In the genomic region with DNA sequence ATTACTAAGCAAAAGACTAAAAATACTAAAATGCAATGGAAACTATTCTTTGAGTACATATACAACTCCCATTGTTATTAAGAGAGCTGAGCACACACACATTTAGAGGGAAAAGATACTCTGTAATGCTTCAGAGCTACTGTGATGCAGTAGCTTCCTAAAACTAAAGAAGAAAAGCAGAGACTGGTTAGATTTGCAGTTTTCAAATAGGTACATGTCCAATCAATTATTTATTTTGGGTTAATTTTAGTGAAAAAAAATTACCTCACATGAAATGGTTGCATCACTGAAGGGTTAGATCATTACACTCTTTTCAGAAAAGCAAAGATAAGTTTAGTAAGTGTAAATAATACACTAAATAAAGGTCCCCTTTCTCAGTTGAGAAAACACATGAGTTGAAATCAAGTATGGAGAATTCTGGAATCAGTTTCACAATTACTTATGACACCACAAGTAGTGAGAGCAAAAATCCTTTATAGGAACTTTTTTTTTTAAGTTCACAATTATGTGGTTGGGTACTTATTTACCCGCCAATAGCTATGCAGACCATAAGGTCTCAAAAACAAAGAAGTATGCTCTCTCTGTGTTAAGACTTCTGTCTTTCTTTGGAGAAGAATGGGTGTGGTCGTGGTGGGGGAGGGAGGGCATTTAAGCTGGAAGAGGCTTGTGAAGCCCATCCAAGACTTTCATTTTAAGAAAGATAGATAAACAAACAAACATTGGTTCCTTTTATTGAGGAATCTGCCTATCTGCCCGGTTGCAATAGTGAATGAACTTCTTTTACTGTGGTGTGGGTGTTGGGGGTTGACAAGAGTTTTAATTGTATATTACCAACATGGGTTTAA, we compare ENCODE assay signal across 13 cellular contexts. TPM values are rescaled to one million over a fixed set of nuclear protein-coding genes. Genes with fewer than 3 reads are reported as not detected.
A peak's percentile ranks its signal among the peaks of the same experiment; 100 is the strongest.
DNase-seq lines count a peak whose midpoint lies in the region; ATAC-seq, FAIRE-seq and TF ChIP-seq lines count a peak whose summit lies in the region.
"Had no signal": no experiment of that assay in that cellular context is flagged by ENCODE, and none has a peak within 500 bp of the region (broad histone marks: within the 10 kb centered on the region; RNA-seq: fewer than 3 reads in every experiment).

No MANE protein-coding gene starts in this region.

- WGBS in GM12878 (ENCODE audit: insufficient coverage, insufficient replicate concordance, low lambda C conversion rate, missing lambda C conversion rate): 52% methylated on average over 3 of the region's 3 CpGs
- 18 to 37% (median 24%) methylated on average over 3 of the region's 3 CpGs for WGBS in psoas muscle, 3 donors

- FAIRE-seq in GM12878 (lab: Jason Lieb, UNC): no peak
- FAIRE-seq: A204.1 had no signal

- H3K4me2 ChIP-seq in GM12878 (ENCODE audit: control insufficient read depth, insufficient read depth): no peak overlapping the region

- H3K9me3 ChIP-seq in GM12878 (replicated peaks; ENCODE audit: control insufficient read depth, insufficient read depth, low read length): no peaks in the 10 kb centered on the region
- H3K9me3 ChIP-seq in psoas muscle: no peaks in the 10 kb centered on the region
- H3K9me3 ChIP-seq: colonic mucosa had no signal

- H3K79me2 ChIP-seq in GM12878 (ENCODE audit: control insufficient read depth, insufficient read depth, low read length): no peaks in the 10 kb centered on the region; the same call in 1 of the 2 replicates

- H3K36me3 ChIP-seq in GM12878 (ENCODE audit: control insufficient read depth in 2 of 2, insufficient read depth in 2 of 2, low read length in 1 of 2) (0 out of 4 replicates have a peak, but pooled peaks cover 1 to 3% of the 10 kb centered on the region in 2 experiments), psoas muscle (ENCODE audit: insufficient read depth in 1 of 2, low read depth in 1 of 2) (no peaks in the 10 kb centered on the region)
- H3K36me3 ChIP-seq: colonic mucosa had no signal

- ATAC-seq in GM12878 (peak; percentile 48), psoas muscle (peak in 1 of 4 donors; percentile 21), GM19395 (IDR thresholded peaks at IDR 0.05; ENCODE audit: unreplicated experiment) (no peak)

- SMC1A ChIA-PET in GM12878 (lab: Charles Lee; ENCODE audit: uncharacterized antibody, unreplicated experiment): interaction anchor here (0.6 to 8.5 kb wide), 22 partner anchors 8 to 183 kb away, joined by 3 to 52 read pairs (median 4); a partner anchor contains a TSS

- intact Hi-C loops in GM12878 (cut with micrococcal nuclease; ENCODE audit: unreplicated experiment): no loop called here
- intact Hi-C loops in psoas muscle (cut with DNase I): loop anchor here in 1 of 2 donors (5.0 kb wide), 1 partner anchor 53 kb away; no protein-coding TSS in a partner anchor

- no peak for TF ChIP-seq RAD21 in GM12878 (IDR thresholded peaks at IDR 0.05; ENCODE audit: insufficient read depth, low read depth, low read length)

- DNase-seq in SIG-M5 treated with dmso at 0.1 percent for 504 hours (lab: John Stamatoyannopoulos, UW; ENCODE audit: unreplicated experiment): peak; percentile 10
- no peak for DNase-seq in SIG-M5 (lab: John Stamatoyannopoulos, UW)
- DNase-seq in MV-4-11 (lab: John Stamatoyannopoulos, UW): peak; percentile 50
- no peak for DNase-seq in GM12878 (ENCODE audit: low read depth, low spot score)
- no peak for DNase-seq in psoas muscle
- DNase-seq in DMS53 (lab: John Stamatoyannopoulos, UW): no peak
- no peak for DNase-seq in COLO829 (ENCODE audit: low spot score)
- DNase-seq: anterior cingulate cortex; colonic mucosa; GDM1; stimulated activated CD4-positive, alpha-beta T cell treated with anti-CD3 and anti-CD28 coated beads, Interleukin-2, amount 100 ng/mL, for 24 hours had no signal

- TF ChIP-seq CTCF in GM12878 (IDR thresholded peaks at IDR 0.05 in 2 of 3, conservative IDR thresholded peaks at IDR 0.05 in 1 of 3; ENCODE audit: control insufficient read depth in 2 of 3, extremely low read depth in 1 of 3, insufficient read depth in 1 of 3, low read depth in 3 of 3, low read length in 3 of 3): no peak
- TF ChIP-seq CTCF in psoas muscle (IDR thresholded peaks at IDR 0.05): no peak

- no peak overlapping the region for H3K9ac ChIP-seq in GM12878 (ENCODE audit: control insufficient read depth, insufficient read depth, low read length)

- no TSS peak for BruUV-seq in GM12878 (replicated peaks; lab: Mats Ljungman, UMichigan)

- POLR2A ChIA-PET in GM12878 (lab: Charles Lee): interaction anchor here (0.5 to 3.4 kb wide), 14 partner anchors 9 to 97 kb away, joined by 3 to 21 read pairs (median 4); a partner anchor contains a TSS

- no peak overlapping the region for H3K27ac ChIP-seq in GM12878 (ENCODE audit: control insufficient read depth, insufficient read depth)
- H3K27ac ChIP-seq in psoas muscle: peak overlapping the region; percentile 49
- H3K27ac ChIP-seq: colonic mucosa had no signal

- H3K4me3 ChIP-seq in GM12878: no peak overlapping the region
- H3K4me3 ChIP-seq in psoas muscle: no peak overlapping the region
- H3K4me3 ChIP-seq: colonic mucosa had no signal

- in situ Hi-C loops in GM12878 (cut with MboI): no loop called here

- CTCF ChIA-PET in GM12878 (lab: Yijun Ruan, JAX): interaction anchor here (0.6 to 6.8 kb wide), 11 partner anchors 12 to 183 kb away, joined by 3 to 60 read pairs (median 4); a partner anchor contains a TSS

- H3K27me3 ChIP-seq in GM12878 (replicated peaks in 1 of 2; ENCODE audit: control insufficient read depth in 2 of 2, insufficient read depth in 2 of 2, low read length in 1 of 2): no peaks in the 10 kb centered on the region
- H3K27me3 ChIP-seq in psoas muscle (ENCODE audit: insufficient read depth in 3 of 3, low read length in 2 of 3): no peaks in the 10 kb centered on the region
- H3K27me3 ChIP-seq: colonic mucosa had no signal

- TF ChIP-seq EP300 in GM12878 (IDR thresholded peaks at IDR 0.05; ENCODE audit: borderline replicate concordance in 1 of 2, control insufficient read depth in 1 of 2, low read depth in 2 of 2, low read length in 2 of 2): no peak

- H4K20me1 ChIP-seq in GM12878 (ENCODE audit: control insufficient read depth, insufficient read depth): no peaks in the 10 kb centered on the region

- TF ChIP-seq POLR2A in GM12878 (IDR thresholded peaks at IDR 0.05; ENCODE audit: low read depth, low read length): no peak

- no peak overlapping the region for H2AFZ ChIP-seq in GM12878 (ENCODE audit: control insufficient read depth, low read depth, low read length)

- H3K4me1 ChIP-seq in GM12878 (ENCODE audit: control insufficient read depth, insufficient read depth, low read length) (peaks cover 15% of the 10 kb centered on the region), psoas muscle (peaks cover 15% of the 10 kb centered on the region)
- H3K4me1 ChIP-seq: colonic mucosa had no signal

- RAD21 ChIA-PET in GM12878 (lab: Charles Lee; ENCODE audit: unreplicated experiment): interaction anchor here (0.6 to 2.4 kb wide), 14 partner anchors 15 to 377 kb away, joined by 3 to 11 read pairs (median 4); a partner anchor contains a TSS

TF ChIP-seq in GM12878, 131 proteins besides CTCF, POLR2A, EP300 and RAD21 (continues in another document):
- TF ChIP-seq, protein P1, sequence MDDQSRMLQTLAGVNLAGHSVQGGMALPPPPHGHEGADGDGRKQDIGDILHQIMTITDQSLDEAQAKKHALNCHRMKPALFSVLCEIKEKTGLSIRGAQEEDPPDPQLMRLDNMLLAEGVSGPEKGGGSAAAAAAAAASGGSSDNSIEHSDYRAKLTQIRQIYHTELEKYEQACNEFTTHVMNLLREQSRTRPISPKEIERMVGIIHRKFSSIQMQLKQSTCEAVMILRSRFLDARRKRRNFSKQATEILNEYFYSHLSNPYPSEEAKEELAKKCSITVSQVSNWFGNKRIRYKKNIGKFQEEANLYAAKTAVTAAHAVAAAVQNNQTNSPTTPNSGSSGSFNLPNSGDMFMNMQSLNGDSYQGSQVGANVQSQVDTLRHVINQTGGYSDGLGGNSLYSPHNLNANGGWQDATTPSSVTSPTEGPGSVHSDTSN (IDR thresholded peaks at IDR 0.05; ENCODE audit: insufficient replicate concordance, low read depth, low read length): no peak
- TF ChIP-seq GABPA (IDR thresholded peaks at IDR 0.05; ENCODE audit: low read depth): no peak
- peak; percentile 15; the same call in 1 of the 2 replicates for TF ChIP-seq RUNX3 (IDR thresholded peaks at IDR 0.05; ENCODE audit: low read length)

RNA-seq across cellular contexts. Expression of a gene that starts 25.3 kb away (rescaled TPM):
- total RNA-seq in GM12878 (2013; cell fraction: nucleolus; rRNA removed): 31.9 and 37.0 TPM in 2 replicates
- total RNA-seq in GM12878 (2014; rRNA removed) (11.5 and 14.4 TPM in 2 replicates), GM12878 (2014; rRNA removed; fragmentation: Illumina TruSeq; extraction: Trizol) (12.0 and 12.5 TPM in 2 replicates), GM12878 (2021) (27.8 and 28.5 TPM in 2 replicates), psoas muscle (10 to 100 TPM; 10.3 to 13.2 (median 11.5) TPM)
- polyA plus RNA-seq in GM12878 (2011; ENCODE audit: low read depth): 27.5 TPM
- polyA plus RNA-seq in GM12878 (2011; rRNA removed) (22.5 and 23.5 TPM in 2 replicates), GM12878 (2014; fragmentation: Illumina TruSeq; extraction: Trizol) (24.8 and 25.0 TPM in 2 replicates), GM12878 (2014; fragmentation: Nextera tagmentation; extraction: Ambion mirVana) (1 to 10 TPM; 7.9 TPM), GM12878 (2014; rRNA removed) (28.6 and 28.7 TPM in 2 replicates), GM12878 (2016; fragmentation: Nextera tagmentation; extraction: Ambion mirVana) (10 to 100 TPM; 19.4 to 20.8 TPM), psoas muscle (1 to 10 TPM; 3.3 to 9.2 (median 4.1) TPM)
- 27.5 and 27.6 TPM in 2 replicates for polyA plus RNA-seq in GM12878 (2011; cell fraction: cytosol; rRNA removed)
- polyA plus RNA-seq in GM12878 (2011; cell fraction: nucleus; rRNA removed): 30.6 and 44.1 TPM in 2 replicates
- 19.6 and 29.4 TPM in 2 replicates for polyA plus RNA-seq in GM12878 (2012)
- 30.0 and 30.9 TPM in 2 replicates for polyA minus RNA-seq in GM12878 (2011; rRNA and poly(A)+ RNA removed)
- 20.3 and 32.3 TPM in 2 replicates for polyA minus RNA-seq in GM12878 (2011; cell fraction: cytosol; rRNA and poly(A)+ RNA removed)
- polyA minus RNA-seq in GM12878 (2011; cell fraction: nucleus; rRNA and poly(A)+ RNA removed): 59.5 and 130 TPM in 2 replicates

Comparison
In these comparisons a context has a peak if more than half of its experiments do, and no peak if none do; other contexts are left out.
1. DNase-seq: peak in SIG-M5 treated with dmso at 0.1 percent for 504 hours (single experiment) and MV-4-11 (single experiment); none in SIG-M5 (single experiment), GM12878 (single experiment), psoas muscle (0 of 2), DMS53 (single experiment) and COLO829 (single experiment).